In genomic region chr2:200624660-200625059, GRCh38 we compare ENCODE assay signal across 23 cellular contexts. TPM values are rescaled to one million over a fixed set of nuclear protein-coding genes. Genes with fewer than 3 reads are reported as not detected.
A peak's percentile ranks its signal among the peaks of the same experiment; 100 is the strongest.
DNase-seq lines count a peak whose midpoint lies in the region; ATAC-seq and TF ChIP-seq lines count a peak whose summit lies in the region.
"Had no signal": no experiment of that assay in that cellular context is flagged by ENCODE, and none has a peak within 500 bp of the region (broad histone marks: within the 10 kb centered on the region; RNA-seq: fewer than 3 reads in every experiment).

No MANE protein-coding gene starts in this region.

- intact Hi-C loops in mammary epithelial cell (cut with micrococcal nuclease) (no loop called here), sciatic nerve (cut with DNase I) (no loop called here)

- dilution Hi-C loops in mammary epithelial cell (cut with HindIII; ENCODE audit: low sequenced_read_pairs), result no loop called here

- H3K79me2 ChIP-seq in ACC112 (ENCODE audit: control insufficient read depth, insufficient read depth, low read length, unreplicated experiment) (no peaks in the 10 kb centered on the region), mammary epithelial cell (ENCODE audit: insufficient read depth, low read length) (no peaks in the 10 kb centered on the region)

- H3K36me3 ChIP-seq in ACC112 (ENCODE audit: insufficient read depth, low read length), result peaks cover 50% of the 10 kb centered on the region
- peaks cover 8% of the 10 kb centered on the region for H3K36me3 ChIP-seq in mammary epithelial cell (ENCODE audit: insufficient read depth, low read length)
- H3K36me3 ChIP-seq: MG63, thyroid gland had no signal

- H3K4me3 ChIP-seq in ACC112 (ENCODE audit: low read depth, low read length) (0 out of 2 replicates have a peak overlapping the region, but pooled peaks have one; percentile 9), mammary epithelial cell (replicated peaks in 1 of 3; ENCODE audit: insufficient read depth in 1 of 3, low read depth in 2 of 3, low read length in 3 of 3) (no peak overlapping the region)
- H3K4me3 ChIP-seq: body of pancreas, esophagus muscularis mucosa, MG63, thyroid gland had no signal

- no peak overlapping the region for H3K4me3 Mint-ChIP-seq in activated T-cell treated with anti-CD3 and anti-CD28 coated beads, Interleukin-2, amount 50 U/mL, for 72 hours
- H3K4me3 Mint-ChIP-seq: CD4-positive, alpha-beta memory T cell; neural crest cell; stimulated activated naive B cell treated with anti-CD40 and anti-IgM and Interleukin-4, amounts not matched to agents 10 μg/mL and 1 μg/mL and 100 μg/mL, for 72 hours had no signal

- peak overlapping the region; percentile 37 for H3K4me2 ChIP-seq in mammary epithelial cell (ENCODE audit: insufficient read depth, low read depth, low read length)

- no peaks in the 10 kb centered on the region for H3K36me3 Mint-ChIP-seq in activated T-cell treated with anti-CD3 and anti-CD28 coated beads, Interleukin-2, amount 50 U/mL, for 72 hours (ENCODE audit: insufficient read depth in 2 of 2)
- H3K36me3 Mint-ChIP-seq: CD4-positive, alpha-beta memory T cell; stimulated activated naive B cell treated with anti-CD40 and anti-IgM and Interleukin-4, amounts not matched to agents 10 μg/mL and 1 μg/mL and 100 μg/mL, for 72 hours had no signal

- H3K27me3 ChIP-seq in ACC112 (ENCODE audit: insufficient read depth, low read length), result no peaks in the 10 kb centered on the region
- no peaks in the 10 kb centered on the region for H3K27me3 ChIP-seq in mammary epithelial cell (ENCODE audit: insufficient read depth, low read length)
- H3K27me3 ChIP-seq: body of pancreas, esophagus muscularis mucosa, MG63, thyroid gland had no signal

- H4K20me1 ChIP-seq in mammary epithelial cell (ENCODE audit: insufficient read depth, low read length), result no peaks in the 10 kb centered on the region

- H3K9me3 ChIP-seq in mammary epithelial cell (replicated peaks; ENCODE audit: insufficient read depth, low read length), result no peaks in the 10 kb centered on the region
- H3K9me3 ChIP-seq: body of pancreas, esophagus muscularis mucosa, MG63, thyroid gland had no signal

- BruUV-seq in mammary epithelial cell (replicated peaks; lab: Mats Ljungman, UMichigan), result TSS peak; percentile 77

- 2% methylated on average over 3 of the region's 3 CpGs for WGBS in mammary epithelial cell (ENCODE audit: low coverage, missing lambda C conversion rate)

- peak overlapping the region; percentile 95 for H3K27ac ChIP-seq in ACC112 (ENCODE audit: low read depth, low read length)
- H3K27ac ChIP-seq in mammary epithelial cell (ENCODE audit: insufficient read depth, low read depth, low read length), result peak overlapping the region; percentile 76
- H3K27ac ChIP-seq: body of pancreas, esophagus muscularis mucosa, thyroid gland had no signal

- H2AFZ ChIP-seq in ACC112 (ENCODE audit: low read length, unreplicated experiment), result peak overlapping the region; percentile 10
- peak overlapping the region; percentile 65 for H2AFZ ChIP-seq in mammary epithelial cell (ENCODE audit: low read depth, low read length)

- DNase-seq in HT1080 (ENCODE audit: low read depth) (peak; percentile 54), mammary epithelial cell (peak; percentile 47), foreskin melanocyte (peak; percentile 46), NCI-H1092 treated with DMSO at 0.1 percent for 48 hours (lab: John Stamatoyannopoulos, UW) (no peak), sciatic nerve (ENCODE audit: low spot score) (no peak)
- DNase-seq in activated T-cell treated with anti-CD3 and anti-CD28 coated beads, Interleukin-2, amount 50 U/mL, for 72 hours, result no peak
- DNase-seq: activated CD4-positive, alpha-beta T cell treated with anti-CD3 and anti-CD28 coated beads, Interleukin-2, amount 50 U/mL, for 48 hours; activated naive CD4-positive, alpha-beta T cell treated with anti-CD3 and anti-CD28 coated beads, Interleukin-2, amount 50 U/mL, for 16 hours; CD4-positive, alpha-beta memory T cell; MG63; midbrain; NCI-H187; NCI-H446 treated with DMSO at 0.1 percent for 48 hours; retina; Right ventricle myocardium superior; stimulated activated naive B cell treated with anti-CD40 and anti-IgM and Interleukin-4, amounts not matched to agents 10 μg/mL and 1 μg/mL and 100 μg/mL, for 72 hours; T-helper 1 cell; thyroid gland had no signal

- H3K4me1 ChIP-seq in ACC112 (ENCODE audit: control insufficient read depth, insufficient read depth, low read length, unreplicated experiment), result peaks cover 59% of the 10 kb centered on the region
- peaks cover 33% of the 10 kb centered on the region for H3K4me1 ChIP-seq in mammary epithelial cell (ENCODE audit: insufficient read depth, low read length)
- H3K4me1 ChIP-seq: esophagus muscularis mucosa, thyroid gland had no signal

- no peaks in the 10 kb centered on the region for H3K9me3 Mint-ChIP-seq in activated T-cell treated with anti-CD3 and anti-CD28 coated beads, Interleukin-2, amount 50 U/mL, for 72 hours
- H3K9me3 Mint-ChIP-seq: CD4-positive, alpha-beta memory T cell; neural crest cell; stimulated activated naive B cell treated with anti-CD40 and anti-IgM and Interleukin-4, amounts not matched to agents 10 μg/mL and 1 μg/mL and 100 μg/mL, for 72 hours had no signal

- in situ Hi-C loops in mammary epithelial cell (cut with MboI; ENCODE audit: low sequenced_read_pairs in 2 of 2), result no loop called here

- CTCF ChIA-PET in mammary epithelial cell (lab: Charles Lee; ENCODE audit: low non-redundant PET), result no interaction called here

- ATAC-seq in sciatic nerve (no peak), HG03139 (IDR thresholded peaks at IDR 0.05; ENCODE audit: unreplicated experiment) (no peak)
- no peak for ATAC-seq in activated T-cell treated with anti-CD3 and anti-CD28 coated beads, Interleukin-2, amount 50 U/mL, for 72 hours (replicated peaks in 1 of 2)
- ATAC-seq: body of pancreas; stimulated activated naive B cell treated with anti-CD40 and anti-IgM and Interleukin-4, amounts not matched to agents 10 μg/mL and 1 μg/mL and 100 μg/mL, for 72 hours had no signal

- H3K9ac ChIP-seq in mammary epithelial cell (ENCODE audit: insufficient read depth, low read length), result no peak overlapping the region

- H3K4me1 Mint-ChIP-seq in activated T-cell treated with anti-CD3 and anti-CD28 coated beads, Interleukin-2, amount 50 U/mL, for 72 hours (ENCODE audit: low read depth), result peaks cover 13% of the 10 kb centered on the region
- H3K4me1 Mint-ChIP-seq: CD4-positive, alpha-beta memory T cell; stimulated activated naive B cell treated with anti-CD40 and anti-IgM and Interleukin-4, amounts not matched to agents 10 μg/mL and 1 μg/mL and 100 μg/mL, for 72 hours had no signal

- no peak for TF ChIP-seq CTCF in mammary epithelial cell (conservative IDR thresholded peaks at IDR 0.05 in 1 of 2, IDR thresholded peaks at IDR 0.05 in 1 of 2; ENCODE audit: extremely low read depth in 1 of 2, insufficient read depth in 1 of 2, low read depth in 1 of 2, low read length in 2 of 2)

- no peak overlapping the region for H3K27ac Mint-ChIP-seq in activated T-cell treated with anti-CD3 and anti-CD28 coated beads, Interleukin-2, amount 50 U/mL, for 72 hours
- H3K27ac Mint-ChIP-seq: CD4-positive, alpha-beta memory T cell; stimulated activated naive B cell treated with anti-CD40 and anti-IgM and Interleukin-4, amounts not matched to agents 10 μg/mL and 1 μg/mL and 100 μg/mL, for 72 hours had no signal

- H3K27me3 Mint-ChIP-seq in activated T-cell treated with anti-CD3 and anti-CD28 coated beads, Interleukin-2, amount 50 U/mL, for 72 hours (ENCODE audit: low read depth), result peaks cover 22% of the 10 kb centered on the region

RNA-seq across cellular contexts. Expression of gene AOX1, which starts 38.8 kb away (rescaled TPM):
- total RNA-seq in HT1080 (2014; rRNA removed; shearing (Covaris generic)), result 27.6 and 30.8 TPM in 2 replicates
- 21.6 and 22.0 TPM in 2 replicates for polyA plus RNA-seq in HT1080 (2015; cell fraction: cytosol; rRNA removed)
- 25.8 and 26.2 TPM in 2 replicates for polyA plus RNA-seq in HT1080 (2015; cell fraction: nucleus; rRNA removed)
- total RNA-seq in mammary epithelial cell (10 to 100 TPM; 54.9 to 75.3 TPM), sciatic nerve (35.1 TPM)
- polyA plus RNA-seq in mammary epithelial cell, result 82.2 TPM
- polyA minus RNA-seq in mammary epithelial cell, result 263 TPM
- under 1 TPM; 0.83 to 0.84 TPM for total RNA-seq in activated T-cell treated with anti-CD3 and anti-CD28 coated beads, Interleukin-2, amount 50 U/mL, for 72 hours
- total RNA-seq: CD4-positive, alpha-beta memory T cell had no signal
- polyA plus RNA-seq: CD4-positive, alpha-beta memory T cell had no signal

Comparison
In these comparisons a context has a peak if more than half of its experiments do, and no peak if none do; other contexts are left out.
1. DNase-seq: peak in HT1080 (single experiment), mammary epithelial cell (single experiment) and foreskin melanocyte (single experiment); none in NCI-H1092 treated with DMSO at 0.1 percent for 48 hours (single experiment), sciatic nerve (single experiment) and activated T-cell treated with anti-CD3 and anti-CD28 coated beads, Interleukin-2, amount 50 U/mL, for 72 hours (0 of 2).
2. RNA of gene AOX1, which starts 38.8 kb away (total RNA-seq): 54.9 to 75.3 TPM in mammary epithelial cell, 35.1 TPM in sciatic nerve (single experiment) and 27.6 to 30.8 TPM in HT1080; 0.83 to 0.84 TPM in activated T-cell treated with anti-CD3 and anti-CD28 coated beads, Interleukin-2, amount 50 U/mL, for 72 hours; every median in the first group is over 10 times any median in the second.